14 cellular contexts compared by ENCODE assay signal in genomic region chr1:112866151-112866550, GRCh38.
DNase-seq lines count a peak whose midpoint lies in the region; ATAC-seq and TF ChIP-seq lines count a peak whose summit lies in the region.
"Had no signal": no experiment of that assay in that cellular context is flagged by ENCODE, and none has a peak within 500 bp of the region (broad histone marks: within the 10 kb centered on the region; RNA-seq: fewer than 3 reads in every experiment).

No MANE protein-coding gene starts in this region.

- no peaks in the 10 kb centered on the region for H3K27me3 ChIP-seq in thymus (ENCODE audit: control insufficient read depth, insufficient read depth)

- no peak for TF ChIP-seq CTCF in fibroblast of villous mesenchyme (IDR thresholded peaks at IDR 0.05; ENCODE audit: insufficient read depth, low read depth, low read length)

- H3K4me1 ChIP-seq in thymus (ENCODE audit: control insufficient read depth, insufficient read depth, low read length): no peaks in the 10 kb centered on the region

- H3K4me3 ChIP-seq in fibroblast of villous mesenchyme (ENCODE audit: low read depth, low read length) (no peak overlapping the region), thymus (ENCODE audit: low read length) (no peak overlapping the region)
- H3K4me3 ChIP-seq: GM23338 had no signal

- ATAC-seq in GM19467 (IDR thresholded peaks at IDR 0.05; ENCODE audit: unreplicated experiment): no peak
- ATAC-seq: GM23338 had no signal

- H3K27ac ChIP-seq in thymus (ENCODE audit: low read depth): peak overlapping the region; percentile 2

- H3K9me3 ChIP-seq in thymus (ENCODE audit: control insufficient read depth): no peaks in the 10 kb centered on the region

- WGBS in thymus: 96% methylated on average over 2 of the region's 2 CpGs

- no peaks in the 10 kb centered on the region for H3K36me3 ChIP-seq in thymus (ENCODE audit: control insufficient read depth, insufficient read depth)

- DNase-seq in HCEC 1CT: peak; percentile 55
- DNase-seq in amniotic epithelial cell (ENCODE audit: low read depth): peak; percentile 71
- peak; percentile 66 for DNase-seq in fibroblast of villous mesenchyme (ENCODE audit: low read depth)
- DNase-seq in putamen (ENCODE audit: low spot score): no peak
- no peak for DNase-seq in NCI-H1105 (lab: John Stamatoyannopoulos, UW)
- DNase-seq: activated CD4-positive, alpha-beta T cell treated with anti-CD3 and anti-CD28 coated beads, Interleukin-2, amount 10 ng/mL, durations not matched to agents 24 days and 14 days; effector CD8-positive, alpha-beta T cell; immature natural killer cell; NCI-H1048; NCI-H510A; SHP77 had no signal

Comparison
In these comparisons a context has a peak if more than half of its experiments do, and no peak if none do; other contexts are left out.
1. DNase-seq: peak in HCEC 1CT (single experiment), amniotic epithelial cell (single experiment) and fibroblast of villous mesenchyme (single experiment); none in putamen (single experiment) and NCI-H1105 (single experiment).